8 cellular contexts compared by ENCODE assay signal in genomic region chrX:17944833-17945497, GRCh38.
A peak's percentile ranks its signal among the peaks of the same experiment; 100 is the strongest.
DNase-seq lines count a peak whose midpoint lies in the region; TF ChIP-seq lines count a peak whose summit lies in the region.

No MANE protein-coding gene starts in this region.

- no peaks in the 10 kb centered on the region for H3K9me3 Mint-ChIP-seq in activated naive CD4-positive, alpha-beta T cell treated with anti-CD3 and anti-CD28 coated beads for 36 hours
- no peaks in the 10 kb centered on the region for H3K9me3 Mint-ChIP-seq in activated CD4-positive, alpha-beta memory T cell treated with anti-CD3 and anti-CD28 coated beads, Interleukin-2, amount 10 ng/mL, durations not matched to agents 7 days and 5 days

- H3K4me3 ChIP-seq in uterus: no peak overlapping the region

- H3K4me1 ChIP-seq in uterus: no peaks in the 10 kb centered on the region

- H3K27ac Mint-ChIP-seq in activated naive CD4-positive, alpha-beta T cell treated with anti-CD3 and anti-CD28 coated beads for 36 hours: no peak overlapping the region
- no peak overlapping the region for H3K27ac Mint-ChIP-seq in activated CD4-positive, alpha-beta memory T cell treated with anti-CD3 and anti-CD28 coated beads, Interleukin-2, amount 10 ng/mL, durations not matched to agents 7 days and 5 days

- no peaks in the 10 kb centered on the region for H3K27me3 ChIP-seq in uterus

- H3K4me3 Mint-ChIP-seq in activated naive CD4-positive, alpha-beta T cell treated with anti-CD3 and anti-CD28 coated beads for 36 hours: no peak overlapping the region
- H3K4me3 Mint-ChIP-seq in activated CD4-positive, alpha-beta memory T cell treated with anti-CD3 and anti-CD28 coated beads, Interleukin-2, amount 10 ng/mL, durations not matched to agents 7 days and 5 days: no peak overlapping the region

- CTCF ChIA-PET in activated naive CD4-positive, alpha-beta T cell treated with anti-CD3 and anti-CD28 coated beads for 36 hours (lab: Charles Lee): interaction anchor here (0.6 to 2.4 kb wide), 9 partner anchors 13 to 433 kb away, joined by 3 to 10 read pairs (median 4); no protein-coding TSS in a partner anchor
- CTCF ChIA-PET in activated CD4-positive, alpha-beta memory T cell treated with anti-CD3 and anti-CD28 coated beads, Interleukin-2, amount 10 ng/mL, durations not matched to agents 7 days and 5 days (lab: Charles Lee): interaction anchor here (0.7 kb wide), 1 partner anchor 28 kb away, joined by 3 read pairs; no protein-coding TSS in a partner anchor

- no peak overlapping the region for H3K27ac ChIP-seq in uterus

- H3K36me3 Mint-ChIP-seq in activated naive CD4-positive, alpha-beta T cell treated with anti-CD3 and anti-CD28 coated beads for 36 hours (ENCODE audit: low read depth): no peaks in the 10 kb centered on the region
- H3K36me3 Mint-ChIP-seq in activated CD4-positive, alpha-beta memory T cell treated with anti-CD3 and anti-CD28 coated beads, Interleukin-2, amount 10 ng/mL, durations not matched to agents 7 days and 5 days (ENCODE audit: low read depth): no peaks in the 10 kb centered on the region

- intact Hi-C loops in activated naive CD4-positive, alpha-beta T cell treated with anti-CD3 and anti-CD28 coated beads for 36 hours (cut with micrococcal nuclease): loop anchor here (1.0 to 10.0 kb wide), 4 partner anchors 170 to 432 kb away; no protein-coding TSS in a partner anchor
- intact Hi-C loops in uterus (cut with DNase I; ENCODE audit: low total_unique reads): loop anchor here (5.0 kb wide), 1 partner anchor 138 kb away; no protein-coding TSS in a partner anchor

- peak; percentile 23 for DNase-seq in activated naive CD4-positive, alpha-beta T cell treated with anti-CD3 and anti-CD28 coated beads for 36 hours
- DNase-seq in activated naive CD4-positive, alpha-beta T cell treated with Interleukin-2 at 50 U/mL for 16 hours: no peak
- DNase-seq in NCI-H146 (lab: John Stamatoyannopoulos, UW): peak; percentile 23
- peak; percentile 4 for DNase-seq in dermis microvascular lymphatic vessel endothelial cell (ENCODE audit: low read depth in 2 of 2)
- peak; percentile 22 for DNase-seq in stimulated activated CD8-positive, alpha-beta memory T cell treated with anti-CD3 and anti-CD28 coated beads, Interleukin-4, amount 100 ng/mL, for 48 hours
- no peak for DNase-seq in activated CD4-positive, alpha-beta memory T cell treated with anti-CD3 and anti-CD28 coated beads, Interleukin-2, amount 10 ng/mL, durations not matched to agents 7 days and 5 days
- no peak for DNase-seq in activated CD8-positive, alpha-beta memory T cell treated with anti-CD3 and anti-CD28 coated beads, Interleukin-2, amount 50 U/mL, for 48 hours
- no peak for DNase-seq in uterus

- no peak for TF ChIP-seq POLR2A in uterus (IDR thresholded peaks at IDR 0.05)

- peak in 1 of 4 experiments; percentile 37 for TF ChIP-seq CTCF in uterus (IDR thresholded peaks at IDR 0.05)

- H3K9me3 ChIP-seq in uterus: no peaks in the 10 kb centered on the region

- H3K27me3 Mint-ChIP-seq in activated naive CD4-positive, alpha-beta T cell treated with anti-CD3 and anti-CD28 coated beads for 36 hours (ENCODE audit: low read depth): no peaks in the 10 kb centered on the region
- H3K27me3 Mint-ChIP-seq in activated CD4-positive, alpha-beta memory T cell treated with anti-CD3 and anti-CD28 coated beads, Interleukin-2, amount 10 ng/mL, durations not matched to agents 7 days and 5 days: peaks cover 2% of the 10 kb centered on the region

- H3K36me3 ChIP-seq in uterus: no peaks in the 10 kb centered on the region

- no peaks in the 10 kb centered on the region for H3K4me1 Mint-ChIP-seq in activated naive CD4-positive, alpha-beta T cell treated with anti-CD3 and anti-CD28 coated beads for 36 hours (ENCODE audit: low read depth)
- H3K4me1 Mint-ChIP-seq in activated CD4-positive, alpha-beta memory T cell treated with anti-CD3 and anti-CD28 coated beads, Interleukin-2, amount 10 ng/mL, durations not matched to agents 7 days and 5 days: no peaks in the 10 kb centered on the region

- POLR2A ChIA-PET in activated CD4-positive, alpha-beta memory T cell treated with anti-CD3 and anti-CD28 coated beads, Interleukin-2, amount 10 ng/mL, durations not matched to agents 7 days and 5 days (lab: Charles Lee): no interaction called here

Comparison
In these comparisons a context has a peak if more than half of its experiments do, and no peak if none do; other contexts are left out.
1. DNase-seq: peak in activated naive CD4-positive, alpha-beta T cell treated with anti-CD3 and anti-CD28 coated beads for 36 hours (single experiment), NCI-H146 (single experiment), dermis microvascular lymphatic vessel endothelial cell (2 of 2) and stimulated activated CD8-positive, alpha-beta memory T cell treated with anti-CD3 and anti-CD28 coated beads, Interleukin-4, amount 100 ng/mL, for 48 hours (single experiment); none in activated naive CD4-positive, alpha-beta T cell treated with Interleukin-2 at 50 U/mL for 16 hours (single experiment), activated CD4-positive, alpha-beta memory T cell treated with anti-CD3 and anti-CD28 coated beads, Interleukin-2, amount 10 ng/mL, durations not matched to agents 7 days and 5 days (single experiment), activated CD8-positive, alpha-beta memory T cell treated with anti-CD3 and anti-CD28 coated beads, Interleukin-2, amount 50 U/mL, for 48 hours (single experiment) and uterus (0 of 2).